Comparison of ENCODE assay signal across 8 cellular contexts in the genomic region with DNA sequence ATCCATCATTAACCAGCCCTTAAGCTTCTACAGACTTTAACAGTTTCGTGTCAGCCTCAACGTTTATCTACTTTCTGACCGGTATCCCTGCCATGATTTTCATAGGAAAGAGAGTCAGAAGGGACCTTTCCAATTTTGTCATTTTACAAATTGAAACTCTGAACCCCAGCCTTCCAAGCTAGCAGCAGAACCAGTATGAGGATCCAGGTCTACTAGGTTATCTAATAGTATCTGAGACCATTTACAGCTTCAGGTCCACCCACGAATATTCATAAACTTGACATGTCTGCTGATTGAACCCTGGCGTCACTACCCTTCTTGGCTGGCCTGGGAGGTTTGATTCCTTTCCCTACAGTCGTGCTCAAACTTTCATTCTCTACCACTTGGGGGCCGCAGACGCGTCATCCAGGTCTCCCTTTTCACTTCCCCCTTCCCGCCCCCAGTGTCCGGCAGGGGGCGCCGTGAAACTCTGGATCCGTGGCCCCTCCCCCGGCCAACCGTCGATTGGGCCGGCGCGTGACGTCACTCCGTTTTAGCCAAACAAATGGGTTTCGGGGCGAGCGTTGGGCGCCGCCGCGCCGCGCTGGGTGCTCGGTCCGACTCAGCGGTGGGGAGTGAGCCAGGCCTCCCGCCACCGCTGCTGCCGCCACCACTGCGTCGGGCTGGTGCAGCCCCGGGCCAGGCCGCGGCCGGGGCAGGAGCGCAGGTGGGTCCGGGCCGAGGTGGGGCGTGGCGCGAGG. TPM values are rescaled to one million over a fixed set of nuclear protein-coding genes. Genes with fewer than 3 reads are reported as not detected.
DNase-seq lines count a peak whose midpoint lies in the region; ATAC-seq lines count a peak whose summit lies in the region.

Gene FBXO34, plus strand, starts transcription at position 590 of the 740 bp plus-strand sequence. CDS start 78,970 bp downstream, outside the sequence.

- peaks cover 0 to 4% (median 0%) of the 10 kb centered on the region in 3 experiments for H3K36me3 ChIP-seq in naive thymus-derived CD4-positive, alpha-beta T cell (ENCODE audit: control insufficient read depth in 2 of 3, insufficient read depth in 3 of 3, low read length in 3 of 3)

- DNase-seq in Daoy (ENCODE audit: low read depth), result peak; percentile 99
- peak; percentile 97 for DNase-seq in Kasumi-1 (lab: John Stamatoyannopoulos, UW)
- peak; percentile 94 for DNase-seq in RPMI7951 (ENCODE audit: low read depth)
- DNase-seq in activated T-helper 1 cell treated with anti-CD3 and anti-CD28 coated beads, Interleukin-2, amount 50 U/mL, for 16 hours (ENCODE audit: low read depth in 1 of 2, low spot score in 1 of 2), result peak; percentile 99 to 100
- peak; percentile 95 for DNase-seq in fibroblast of gingiva (ENCODE audit: low read depth)
- DNase-seq in naive thymus-derived CD4-positive, alpha-beta T cell, result peak; percentile 96 to 100 (median 99)
- peak; percentile 96 to 99 (median 98) for DNase-seq in stimulated activated naive CD4-positive, alpha-beta T cell (lab: John Stamatoyannopoulos, UW)

- H3K36me3 Mint-ChIP-seq in naive thymus-derived CD4-positive, alpha-beta T cell, result peaks cover 0 to 1% (median 0%) of the 10 kb centered on the region in 5 donors

- H3K27ac Mint-ChIP-seq in naive thymus-derived CD4-positive, alpha-beta T cell, result peak within 1 kb of the TSS; percentile 85 to 96 (median 94)

- H3K4me3 ChIP-seq in naive thymus-derived CD4-positive, alpha-beta T cell (ENCODE audit: low read length), result peak within 1 kb of the TSS; percentile 64

- peak; percentile 87 for ATAC-seq in GM21825 (IDR thresholded peaks at IDR 0.05; ENCODE audit: unreplicated experiment)
- ATAC-seq in naive thymus-derived CD4-positive, alpha-beta T cell, result peak; percentile 96

- no peaks in the 10 kb centered on the region for H3K9me3 Mint-ChIP-seq in naive thymus-derived CD4-positive, alpha-beta T cell

- peaks cover 0 to 3% (median 0%) of the 10 kb centered on the region in 5 donors for H3K27me3 Mint-ChIP-seq in naive thymus-derived CD4-positive, alpha-beta T cell

- POLR2A ChIA-PET in naive thymus-derived CD4-positive, alpha-beta T cell (lab: Charles Lee), result interaction anchor here (0.7 to 3.2 kb wide), 4 partner anchors 62 to 88 kb away, joined by 3 to 28 read pairs (median 4); no protein-coding TSS in a partner anchor

- peaks cover 4 to 19% of the 10 kb centered on the region in 2 donors for H3K4me1 ChIP-seq in naive thymus-derived CD4-positive, alpha-beta T cell (ENCODE audit: control insufficient read depth in 2 of 2, insufficient read depth in 2 of 2, low read length in 2 of 2)

- H3K27me3 ChIP-seq in naive thymus-derived CD4-positive, alpha-beta T cell (ENCODE audit: control insufficient read depth in 2 of 2, insufficient read depth in 2 of 2, low read length in 2 of 2), result no peaks in the 10 kb centered on the region

- peaks cover 19 to 48% (median 40%) of the 10 kb centered on the region in 7 donors for H3K4me1 Mint-ChIP-seq in naive thymus-derived CD4-positive, alpha-beta T cell

- H3K27ac ChIP-seq in naive thymus-derived CD4-positive, alpha-beta T cell (ENCODE audit: low read depth, low read length), result peak within 1 kb of the TSS; percentile 88

- H3K9me3 ChIP-seq in naive thymus-derived CD4-positive, alpha-beta T cell (ENCODE audit: control insufficient read depth in 2 of 3, low read length in 3 of 3), result no peaks in the 10 kb centered on the region

- intact Hi-C loops in naive thymus-derived CD4-positive, alpha-beta T cell (cut with micrococcal nuclease), result loop anchor here (1.0 to 10.0 kb wide), 21 partner anchors 26 to 1996 kb away; partner anchors contain the start of genes ATG14 (in 2 of the 2), DLGAP5 (in 2 of the 2), GCH1 (in 2 of the 2) and KTN1 (in 2 of the 2)

- H3K4me3 Mint-ChIP-seq in naive thymus-derived CD4-positive, alpha-beta T cell, result peak within 1 kb of the TSS; percentile 85 to 94 (median 92)

- CTCF ChIA-PET in naive thymus-derived CD4-positive, alpha-beta T cell (lab: Charles Lee), result interaction anchor here (0.6 to 3.8 kb wide), 24 partner anchors 11 to 220 kb away, joined by 3 to 77 read pairs (median 4); partner anchors contain the start of gene MAPK1IP1L

RNA-seq across cellular contexts. Expression of gene FBXO34, which starts in this region (rescaled TPM):
- 16.9 and 24.1 TPM in 2 replicates for total RNA-seq in Daoy (2014; rRNA removed; shearing (Covaris generic))
- 13.4 and 18.3 TPM in 2 replicates for total RNA-seq in RPMI7951 (2014; rRNA removed; shearing (Covaris generic))
- total RNA-seq in naive thymus-derived CD4-positive, alpha-beta T cell, result 10 to 100 TPM; 22.0 to 27.3 (median 25.8) TPM
- 10 to 100 TPM; 25.4 to 42.1 TPM for polyA plus RNA-seq in naive thymus-derived CD4-positive, alpha-beta T cell

Comparison
In these comparisons a context has a peak if more than half of its experiments do, and no peak if none do; other contexts are left out.
1. Peak in every context shown above with its lines: DNase-seq, ATAC-seq, H3K4me3 ChIP-seq and H3K27ac ChIP-seq.